Comparison of ENCODE assay signal across 16 cellular contexts in genomic region chr21:39556176-39556575, GRCh38. TPM values are rescaled to one million over a fixed set of nuclear protein-coding genes. Genes with fewer than 3 reads are reported as not detected.
DNase-seq lines count a peak whose midpoint lies in the region; ATAC-seq and TF ChIP-seq lines count a peak whose summit lies in the region.
"Had no signal": no experiment of that assay in that cellular context is flagged by ENCODE, and none has a peak within 500 bp of the region (broad histone marks: within the 10 kb centered on the region; RNA-seq: fewer than 3 reads in every experiment).

No MANE protein-coding gene starts in this region.

- intact Hi-C loops in sciatic nerve (cut with DNase I) (no loop called here), left ventricle myocardium inferior (cut with micrococcal nuclease) (no loop called here)

- peak; percentile 49 for DNase-seq in DMS 273 (lab: John Stamatoyannopoulos, UW; ENCODE audit: unreplicated experiment)
- DNase-seq in DMS 273 treated with DMSO at 0.1 percent for 48 hours (lab: John Stamatoyannopoulos, UW), result no peak
- peak; percentile 89 for DNase-seq in NCI-H345 treated with DMSO at 0.1 percent for 48 hours (lab: John Stamatoyannopoulos, UW; ENCODE audit: unreplicated experiment)
- peak; percentile 6 to 47 for DNase-seq in hippocampal formation (lab: John Stamatoyannopoulos, UW)
- no peak for DNase-seq in sciatic nerve (ENCODE audit: low spot score)
- no peak for DNase-seq in left ventricle myocardium inferior
- DNase-seq in GM10266 (ENCODE audit: extremely low spot score), result no peak
- DNase-seq in NCI-H510A treated with DMSO at 0.1 percent for 48 hours (lab: John Stamatoyannopoulos, UW), result no peak
- DNase-seq: activated naive CD4-positive, alpha-beta T cell treated with anti-CD3 and anti-CD28 coated beads, Interleukin-2, amount 10 ng/mL, durations not matched to agents 7 days and 5 days; CD4-positive, alpha-beta T cell; IMR-90; left colon; NCI-H446 treated with DMSO at 0.1 percent for 48 hours had no signal

- no peaks in the 10 kb centered on the region for H3K36me3 ChIP-seq in left ventricle myocardium inferior
- H3K36me3 ChIP-seq: neutrophil had no signal

- peaks cover 5% of the 10 kb centered on the region for H3K4me1 ChIP-seq in left ventricle myocardium inferior

- H3K27ac ChIP-seq in left ventricle myocardium inferior (replicated peaks), result no peak overlapping the region
- H3K27ac ChIP-seq: 22Rv1, neutrophil had no signal

- H3K9me3 ChIP-seq in left ventricle myocardium inferior (replicated peaks), result no peaks in the 10 kb centered on the region
- H3K9me3 ChIP-seq: neutrophil had no signal

- TF ChIP-seq CTCF in left ventricle myocardium inferior (IDR thresholded peaks at IDR 0.05; ENCODE audit: borderline replicate concordance), result no peak
- TF ChIP-seq CTCF in GM10266 (IDR thresholded peaks at IDR 0.05; ENCODE audit: control insufficient read depth, insufficient read depth, low read depth, missing control alignments), result no peak

- H3K4me3 ChIP-seq in left ventricle myocardium inferior, result no peak overlapping the region

- no peaks in the 10 kb centered on the region for H3K27me3 ChIP-seq in left ventricle myocardium inferior (ENCODE audit: low read depth)
- H3K27me3 ChIP-seq: neutrophil had no signal

- ATAC-seq in sciatic nerve, result peak; percentile 24
- ATAC-seq: left colon had no signal

RNA-seq across cellular contexts. Expression of gene B3GALT5, which starts 56.6 kb away (rescaled TPM):
- total RNA-seq in sciatic nerve (not detected), left ventricle myocardium inferior (0.03 TPM)
- total RNA-seq: activated CD8-positive, alpha-beta memory T cell treated with anti-CD3 and anti-CD28 coated beads for 36 hours; CD4-positive, alpha-beta T cell had no signal

Comparison
In these comparisons a context has a peak if more than half of its experiments do, and no peak if none do; other contexts are left out.
1. DNase-seq: peak in DMS 273 (single experiment), NCI-H345 treated with DMSO at 0.1 percent for 48 hours (single experiment) and hippocampal formation (2 of 2); none in DMS 273 treated with DMSO at 0.1 percent for 48 hours (single experiment), sciatic nerve (single experiment), left ventricle myocardium inferior (single experiment), GM10266 (single experiment) and NCI-H510A treated with DMSO at 0.1 percent for 48 hours (single experiment).